In the genomic region with DNA sequence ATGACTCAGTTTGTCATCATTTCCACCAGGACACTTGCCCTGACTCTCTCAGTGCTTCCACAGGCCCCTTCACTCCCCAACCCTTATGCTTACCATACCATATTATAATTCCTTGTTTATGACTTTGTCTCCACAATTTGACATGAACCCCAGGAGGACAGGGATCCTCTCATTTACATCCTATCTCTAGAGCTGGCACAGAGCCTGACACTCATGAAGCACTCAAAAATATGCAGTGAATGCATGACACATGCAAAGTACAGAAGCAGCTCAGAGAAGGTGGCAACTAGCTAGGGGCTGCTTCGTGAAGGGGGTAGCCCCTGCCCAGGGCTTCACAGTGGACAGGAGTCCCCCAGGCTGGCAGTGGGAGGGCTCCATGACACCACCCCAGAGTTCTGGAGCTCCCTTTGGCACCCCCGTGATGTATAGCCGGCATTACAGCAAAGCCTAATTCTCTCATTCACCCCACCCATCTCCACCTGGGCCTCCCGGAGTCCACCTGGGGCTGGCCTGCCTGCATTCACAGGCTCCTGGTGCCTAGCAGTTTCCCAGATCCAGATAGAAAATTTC, we compare ENCODE assay signal across 12 cellular contexts.
DNase-seq lines count a peak whose midpoint lies in the region; ATAC-seq and TF ChIP-seq lines count a peak whose summit lies in the region.
"Had no signal": no experiment of that assay in that cellular context is flagged by ENCODE, and none has a peak within 500 bp of the region (broad histone marks: within the 10 kb centered on the region; RNA-seq: fewer than 3 reads in every experiment).

No MANE protein-coding gene starts in this region.

- no peaks in the 10 kb centered on the region for H3K9me3 ChIP-seq in heart right ventricle
- H3K9me3 ChIP-seq: BE2C, Caco-2, HAP-1 had no signal

- no peaks in the 10 kb centered on the region for H3K9me3 Mint-ChIP-seq in HFFc6
- H3K9me3 Mint-ChIP-seq: CD4-positive, alpha-beta T cell had no signal

- H3K4me3 ChIP-seq in heart right ventricle: no peak overlapping the region
- H3K4me3 ChIP-seq: HAP-1 had no signal

- peak; percentile 55 for DNase-seq in EH (ENCODE audit: low read depth)
- DNase-seq in HFFc6: peak; percentile 21
- DNase-seq in foreskin keratinocyte: no peak
- no peak for DNase-seq in heart right ventricle
- no peak for DNase-seq in T-helper 1 cell
- DNase-seq in left lobe of liver (ENCODE audit: low spot score): no peak
- DNase-seq: BE2C; C1 segment of cervical spinal cord; Caco-2; CD4-positive, alpha-beta T cell; GF-D8 had no signal

- H3K27ac Mint-ChIP-seq in HFFc6: no peak overlapping the region
- H3K27ac Mint-ChIP-seq: CD4-positive, alpha-beta T cell had no signal

- no peak overlapping the region for H3K27ac ChIP-seq in foreskin keratinocyte
- H3K27ac ChIP-seq in heart right ventricle: no peak overlapping the region

- 83 to 86% methylated on average over 4 of the region's 4 CpGs for WGBS in heart right ventricle, 2 donors

- ATAC-seq in foreskin keratinocyte (peak; percentile 26), heart right ventricle (no peak), left lobe of liver (no peak)

- intact Hi-C loops in heart right ventricle (cut with DNase I): no loop called here

- H3K4me1 Mint-ChIP-seq in HFFc6 (ENCODE audit: low read depth): peaks cover 46% of the 10 kb centered on the region

- H3K4me3 Mint-ChIP-seq in HFFc6: no peak overlapping the region
- H3K4me3 Mint-ChIP-seq: CD4-positive, alpha-beta T cell had no signal

- peaks cover 2% of the 10 kb centered on the region; the same call in 1 of the 2 replicates for H3K27me3 Mint-ChIP-seq in HFFc6 (ENCODE audit: insufficient read depth)

- no peak for TF ChIP-seq CTCF in HFFc6 (IDR thresholded peaks at IDR 0.05)
- no peak for TF ChIP-seq CTCF in foreskin keratinocyte (conservative IDR thresholded peaks at IDR 0.05)
- TF ChIP-seq CTCF in heart right ventricle (IDR thresholded peaks at IDR 0.05): no peak

- H3K36me3 ChIP-seq in heart right ventricle: no peaks in the 10 kb centered on the region
- H3K36me3 ChIP-seq: BE2C, HAP-1 had no signal

- H3K36me3 Mint-ChIP-seq in HFFc6 (ENCODE audit: low read depth): peaks cover 5% of the 10 kb centered on the region; the same call in 1 of the 2 replicates

- H3K27me3 ChIP-seq in foreskin keratinocyte (peaks cover 9% of the 10 kb centered on the region), heart right ventricle (peaks cover 0 to 18% (median 0%) of the 10 kb centered on the region in 7 donors)
- H3K27me3 ChIP-seq: BE2C had no signal

- H3K4me1 ChIP-seq in foreskin keratinocyte: peaks cover 3% of the 10 kb centered on the region
- no peaks in the 10 kb centered on the region for H3K4me1 ChIP-seq in heart right ventricle
- H3K4me1 ChIP-seq: BE2C, Caco-2, HAP-1 had no signal

Comparison
In these comparisons a context has a peak if more than half of its experiments do, and no peak if none do; other contexts are left out.
1. DNase-seq: peak in EH (single experiment) and HFFc6 (single experiment); none in foreskin keratinocyte (0 of 2), heart right ventricle (0 of 2), T-helper 1 cell (0 of 5) and left lobe of liver (single experiment).